In genomic region chr6:112620832-112621569, GRCh38 we compare ENCODE assay signal across 13 cellular contexts.
DNase-seq lines count a peak whose midpoint lies in the region; ATAC-seq and TF ChIP-seq lines count a peak whose summit lies in the region.
"Had no signal": no experiment of that assay in that cellular context is flagged by ENCODE, and none has a peak within 500 bp of the region (broad histone marks: within the 10 kb centered on the region; RNA-seq: fewer than 3 reads in every experiment).

No MANE protein-coding gene starts in this region.

- no peaks in the 10 kb centered on the region for H3K27me3 ChIP-seq in PC-9 (ENCODE audit: insufficient read depth, low read depth)

- H3K4me3 Mint-ChIP-seq in T-helper 17 cell, result no peak overlapping the region
- H3K4me3 Mint-ChIP-seq: activated naive CD8-positive, alpha-beta T cell had no signal

- H3K4me1 Mint-ChIP-seq in T-helper 17 cell, result no peaks in the 10 kb centered on the region

- H3K36me3 ChIP-seq in PC-9 (ENCODE audit: low read depth), result no peaks in the 10 kb centered on the region
- H3K36me3 ChIP-seq: left ventricle myocardium inferior had no signal

- H3K4me1 ChIP-seq in PC-9 (replicated peaks; ENCODE audit: insufficient read depth), result peaks cover 10% of the 10 kb centered on the region; the same call in 1 of the 2 replicates
- H3K4me1 ChIP-seq: left ventricle myocardium inferior had no signal

- BruUV-seq in PC-9 (replicated peaks; lab: Mats Ljungman, UMichigan), result no TSS peak

- no peaks in the 10 kb centered on the region for H3K79me2 ChIP-seq in PC-9 (ENCODE audit: low read depth)

- CTCF ChIA-PET in PC-9 (lab: Charles Lee), result interaction anchor here (0.6 kb wide), 1 partner anchor 396 kb away, joined by 5 read pairs; no protein-coding TSS in a partner anchor

- H3K4me2 ChIP-seq in PC-9, result 0 out of 2 replicates have a peak overlapping the region, but pooled peaks have one; percentile 9

- H4K20me1 ChIP-seq in PC-9 (ENCODE audit: insufficient read depth), result no peaks in the 10 kb centered on the region

- H3K9me3 ChIP-seq in PC-9 (ENCODE audit: insufficient read depth, low read depth), result 0 out of 2 replicates have a peak, but pooled peaks cover 3% of the 10 kb centered on the region
- no peaks in the 10 kb centered on the region for H3K9me3 ChIP-seq in T-helper 17 cell (ENCODE audit: control insufficient read depth, low read length, poor library complexity, severe bottlenecking)
- H3K9me3 ChIP-seq: left ventricle myocardium inferior had no signal

- POLR2A ChIA-PET in PC-9 (lab: Charles Lee; ENCODE audit: unreplicated experiment), result interaction anchor here (0.5 to 0.6 kb wide), 2 partner anchors 46 to 750 kb away, joined by 3 to 8 read pairs; no protein-coding TSS in a partner anchor

- H2AFZ ChIP-seq in PC-9, result peak overlapping the region; percentile 17; the same call in 1 of the 2 replicates

- no peaks in the 10 kb centered on the region for H3K27me3 Mint-ChIP-seq in T-helper 17 cell
- H3K27me3 Mint-ChIP-seq: activated naive CD8-positive, alpha-beta T cell had no signal

- DNase-seq in GM12865 (ENCODE audit: low read depth) (peak; percentile 7), PC-9 (no peak), fibroblast of the conjunctiva (ENCODE audit: low read depth) (peak; percentile 47), T-helper 17 cell (no peak), putamen (ENCODE audit: low spot score) (no peak), amniotic stem cell (lab: John Stamatoyannopoulos, UW) (no peak)
- no peak for DNase-seq in stimulated activated naive CD4-positive, alpha-beta T cell (lab: John Stamatoyannopoulos, UW)
- DNase-seq: activated CD4-positive, alpha-beta T cell treated with anti-CD3 and anti-CD28 coated beads for 4 hours; left ventricle myocardium inferior; NCI-H1436 treated with DMSO at 0.1 percent for 48 hours had no signal

- ATAC-seq in HG02610 (IDR thresholded peaks at IDR 0.05; ENCODE audit: unreplicated experiment) (peak; percentile 70), T-helper 17 cell (no peak)
- ATAC-seq: esophagus mucosa had no signal

- H3K27ac Mint-ChIP-seq in T-helper 17 cell, result no peak overlapping the region
- H3K27ac Mint-ChIP-seq: activated naive CD8-positive, alpha-beta T cell had no signal

- H3K9me2 ChIP-seq in PC-9 (ENCODE audit: insufficient read depth), result peaks cover 5% of the 10 kb centered on the region; the same call in 1 of the 2 replicates

- no peaks in the 10 kb centered on the region for H3K36me3 Mint-ChIP-seq in T-helper 17 cell (ENCODE audit: low read depth)
- H3K36me3 Mint-ChIP-seq: activated naive CD8-positive, alpha-beta T cell had no signal

- H3K27ac ChIP-seq in PC-9, result no peak overlapping the region
- H3K27ac ChIP-seq: left ventricle myocardium inferior had no signal

- H3F3A ChIP-seq in PC-9 (ENCODE audit: insufficient read depth, low read depth), result no peaks in the 10 kb centered on the region

- no peak for TF ChIP-seq CTCF in GM12865 (IDR thresholded peaks at IDR 0.05; ENCODE audit: insufficient read depth, low read depth, low read length, missing control alignments)
- TF ChIP-seq CTCF in PC-9 (conservative IDR thresholded peaks at IDR 0.05), result no peak

- H3K4me3 ChIP-seq in GM12865 (ENCODE audit: low read depth, low read length) (no peak overlapping the region), PC-9 (no peak overlapping the region)
- H3K4me3 ChIP-seq: left ventricle myocardium inferior had no signal

- intact Hi-C loops in PC-9 (cut with micrococcal nuclease; ENCODE audit: unreplicated experiment), result no loop called here

Comparison
In these comparisons a context has a peak if more than half of its experiments do, and no peak if none do; other contexts are left out.
1. DNase-seq: peak in GM12865 (single experiment) and fibroblast of the conjunctiva (single experiment); none in PC-9 (0 of 2), T-helper 17 cell (0 of 3), stimulated activated naive CD4-positive, alpha-beta T cell (0 of 6), putamen (single experiment) and amniotic stem cell (single experiment).